ENCODE assay signal across 27 cellular contexts in genomic region chr13:39249971-39250370, GRCh38.
"Had no signal": no experiment of that assay in that cellular context is flagged by ENCODE, and none has a peak within 500 bp of the region (broad histone marks: within the 10 kb centered on the region; RNA-seq: fewer than 3 reads in every experiment).

No MANE protein-coding gene starts in this region.

- H2AFZ ChIP-seq: PC-9 had no signal

- H3K4me1 ChIP-seq: SJSA1 had no signal

- H3K4me2 ChIP-seq: PC-9, SK-N-SH had no signal

- H3K9me2 ChIP-seq: SK-N-SH had no signal

- H3K9me3 ChIP-seq: SJSA1, SK-N-SH had no signal

- H3K27me3 ChIP-seq: SJSA1 had no signal

- H3K4me3 ChIP-seq: PC-9, SJSA1 had no signal

- ATAC-seq: Panc1 had no signal

- H3K27ac ChIP-seq: PC-9, RWPE1, SJSA1 had no signal

- DNase-seq: MM.1S, MV-4-11, NCI-H1092, NCI-H1105, NCI-H1417 treated with DMSO at 0.1 percent for 48 hours, NCI-H1436 treated with DMSO at 0.1 percent for 48 hours, NCI-H1694 treated with DMSO at 0.1 percent for 48 hours, NCI-H1930, NCI-H2029 treated with DMSO at 0.1 percent for 48 hours, NCI-H2081 treated with DMSO at 0.1 percent for 48 hours, NCI-H2107, NCI-H2171, NCI-H226, NCI-H446 treated with DMSO at 0.1 percent for 48 hours, NCI-H510A, NCI-H524, NCI-H526, NCI-H69, NCI-H748 treated with DMSO at 0.1 percent for 48 hours, NCI-H82, PC-9, SHP77 treated with DMSO at 0.1 percent for 48 hours, SK-N-SH, SW 1271 had no signal

- H3K9ac ChIP-seq: SK-N-SH had no signal

- H3K36me3 ChIP-seq: SJSA1 had no signal
